3 cellular contexts compared by ENCODE assay signal in the genomic region with DNA sequence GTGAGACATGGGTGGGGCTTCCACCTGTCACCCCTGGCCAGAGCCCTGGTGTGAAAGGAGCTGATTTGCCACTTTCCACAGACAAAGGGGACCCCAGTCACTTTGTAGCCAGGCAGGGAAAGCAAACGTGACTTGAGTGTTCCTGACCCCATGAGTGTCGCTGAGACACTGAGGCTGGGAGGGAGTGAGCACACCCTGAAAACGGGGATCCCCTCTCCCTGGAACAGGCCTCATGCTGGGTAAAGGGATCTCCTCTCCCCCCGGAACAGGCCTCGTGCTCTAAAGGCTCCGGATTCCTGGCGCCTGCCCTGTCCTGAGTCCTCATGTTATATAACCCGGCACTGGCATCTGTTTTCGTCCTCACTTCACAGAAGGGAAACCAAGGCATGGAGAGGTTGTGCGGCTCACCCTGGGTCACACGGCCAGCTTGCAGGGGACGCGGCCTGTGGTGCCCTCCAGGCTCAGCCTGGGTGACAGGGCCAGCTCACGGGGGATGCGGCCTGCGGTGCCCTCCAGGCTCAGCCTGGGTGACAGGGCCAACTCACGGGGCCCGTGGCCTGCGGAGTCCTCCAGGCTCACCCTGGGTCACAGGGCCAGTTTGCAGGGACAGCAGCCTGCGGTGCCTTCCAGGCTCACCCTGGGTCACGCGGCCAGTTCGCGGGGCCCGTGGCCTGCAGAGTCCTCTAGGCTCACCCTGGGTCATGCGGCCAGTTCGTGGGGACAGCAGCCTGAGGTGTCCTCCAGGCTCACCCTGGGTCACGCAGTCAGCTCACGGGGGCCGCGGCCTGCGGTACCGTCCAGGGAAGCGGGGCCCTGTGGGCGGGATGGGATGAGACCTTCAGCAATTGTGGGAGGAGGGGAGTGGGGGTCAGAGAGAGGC.
TF ChIP-seq lines count a peak whose summit lies in the region.

No MANE protein-coding gene starts in this region.

TF ChIP-seq in SK-N-SH, 30 proteins besides CTCF, POLR2A, EP300 and RAD21 (continued from another document and continues in another):
- TF ChIP-seq YY1 (IDR thresholded peaks at IDR 0.05; ENCODE audit: low read depth): no peak
- no peak for TF ChIP-seq RCOR1 (IDR thresholded peaks at IDR 0.05; ENCODE audit: low read length)
- TF ChIP-seq, protein P1, sequence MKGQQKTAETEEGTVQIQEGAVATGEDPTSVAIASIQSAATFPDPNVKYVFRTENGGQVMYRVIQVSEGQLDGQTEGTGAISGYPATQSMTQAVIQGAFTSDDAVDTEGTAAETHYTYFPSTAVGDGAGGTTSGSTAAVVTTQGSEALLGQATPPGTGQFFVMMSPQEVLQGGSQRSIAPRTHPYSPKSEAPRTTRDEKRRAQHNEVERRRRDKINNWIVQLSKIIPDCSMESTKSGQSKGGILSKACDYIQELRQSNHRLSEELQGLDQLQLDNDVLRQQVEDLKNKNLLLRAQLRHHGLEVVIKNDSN (IDR thresholded peaks at IDR 0.05; ENCODE audit: borderline replicate concordance, low read depth): no peak
- no peak for TF ChIP-seq FOSL2 (IDR thresholded peaks at IDR 0.05; ENCODE audit: borderline replicate concordance, low read depth)
- TF ChIP-seq, protein P2, sequence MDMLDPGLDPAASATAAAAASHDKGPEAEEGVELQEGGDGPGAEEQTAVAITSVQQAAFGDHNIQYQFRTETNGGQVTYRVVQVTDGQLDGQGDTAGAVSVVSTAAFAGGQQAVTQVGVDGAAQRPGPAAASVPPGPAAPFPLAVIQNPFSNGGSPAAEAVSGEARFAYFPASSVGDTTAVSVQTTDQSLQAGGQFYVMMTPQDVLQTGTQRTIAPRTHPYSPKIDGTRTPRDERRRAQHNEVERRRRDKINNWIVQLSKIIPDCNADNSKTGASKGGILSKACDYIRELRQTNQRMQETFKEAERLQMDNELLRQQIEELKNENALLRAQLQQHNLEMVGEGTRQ (IDR thresholded peaks at IDR 0.05; ENCODE audit: borderline replicate concordance, low read depth, low read length): no peak
- no peak for TF ChIP-seq FOXJ3 (CRISPR knock-in tag; IDR thresholded peaks at IDR 0.05)
- TF ChIP-seq RXRA (IDR thresholded peaks at IDR 0.05; ENCODE audit: borderline replicate concordance, low read depth): no peak
- no peak for TF ChIP-seq NRF1 (IDR thresholded peaks at IDR 0.05; ENCODE audit: low read depth, low read length)
- TF ChIP-seq TAF1 (IDR thresholded peaks at IDR 0.05; ENCODE audit: borderline replicate concordance, low read depth, low read length): no peak
- no peak for TF ChIP-seq ELF1 (IDR thresholded peaks at IDR 0.05)
- TF ChIP-seq, protein P3, sequence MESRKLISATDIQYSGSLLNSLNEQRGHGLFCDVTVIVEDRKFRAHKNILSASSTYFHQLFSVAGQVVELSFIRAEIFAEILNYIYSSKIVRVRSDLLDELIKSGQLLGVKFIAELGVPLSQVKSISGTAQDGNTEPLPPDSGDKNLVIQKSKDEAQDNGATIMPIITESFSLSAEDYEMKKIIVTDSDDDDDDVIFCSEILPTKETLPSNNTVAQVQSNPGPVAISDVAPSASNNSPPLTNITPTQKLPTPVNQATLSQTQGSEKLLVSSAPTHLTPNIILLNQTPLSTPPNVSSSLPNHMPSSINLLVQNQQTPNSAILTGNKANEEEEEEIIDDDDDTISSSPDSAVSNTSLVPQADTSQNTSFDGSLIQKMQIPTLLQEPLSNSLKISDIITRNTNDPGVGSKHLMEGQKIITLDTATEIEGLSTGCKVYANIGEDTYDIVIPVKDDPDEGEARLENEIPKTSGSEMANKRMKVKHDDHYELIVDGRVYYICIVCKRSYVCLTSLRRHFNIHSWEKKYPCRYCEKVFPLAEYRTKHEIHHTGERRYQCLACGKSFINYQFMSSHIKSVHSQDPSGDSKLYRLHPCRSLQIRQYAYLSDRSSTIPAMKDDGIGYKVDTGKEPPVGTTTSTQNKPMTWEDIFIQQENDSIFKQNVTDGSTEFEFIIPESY (IDR thresholded peaks at IDR 0.05; ENCODE audit: borderline replicate concordance, low read depth): no peak
- TF ChIP-seq, protein P4, sequence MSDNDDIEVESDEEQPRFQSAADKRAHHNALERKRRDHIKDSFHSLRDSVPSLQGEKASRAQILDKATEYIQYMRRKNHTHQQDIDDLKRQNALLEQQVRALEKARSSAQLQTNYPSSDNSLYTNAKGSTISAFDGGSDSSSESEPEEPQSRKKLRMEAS (IDR thresholded peaks at IDR 0.05; ENCODE audit: low read depth): no peak
- no peak for TF ChIP-seq SMC3 (IDR thresholded peaks at IDR 0.05; ENCODE audit: low read depth, low read length)

TF ChIP-seq in SK-N-SH treated with all-trans-retinoic acid at 6 μM for 48 hours, 23 proteins besides CTCF, POLR2A, EP300 and RAD21 (continued from another document):
- TF ChIP-seq, protein P5, sequence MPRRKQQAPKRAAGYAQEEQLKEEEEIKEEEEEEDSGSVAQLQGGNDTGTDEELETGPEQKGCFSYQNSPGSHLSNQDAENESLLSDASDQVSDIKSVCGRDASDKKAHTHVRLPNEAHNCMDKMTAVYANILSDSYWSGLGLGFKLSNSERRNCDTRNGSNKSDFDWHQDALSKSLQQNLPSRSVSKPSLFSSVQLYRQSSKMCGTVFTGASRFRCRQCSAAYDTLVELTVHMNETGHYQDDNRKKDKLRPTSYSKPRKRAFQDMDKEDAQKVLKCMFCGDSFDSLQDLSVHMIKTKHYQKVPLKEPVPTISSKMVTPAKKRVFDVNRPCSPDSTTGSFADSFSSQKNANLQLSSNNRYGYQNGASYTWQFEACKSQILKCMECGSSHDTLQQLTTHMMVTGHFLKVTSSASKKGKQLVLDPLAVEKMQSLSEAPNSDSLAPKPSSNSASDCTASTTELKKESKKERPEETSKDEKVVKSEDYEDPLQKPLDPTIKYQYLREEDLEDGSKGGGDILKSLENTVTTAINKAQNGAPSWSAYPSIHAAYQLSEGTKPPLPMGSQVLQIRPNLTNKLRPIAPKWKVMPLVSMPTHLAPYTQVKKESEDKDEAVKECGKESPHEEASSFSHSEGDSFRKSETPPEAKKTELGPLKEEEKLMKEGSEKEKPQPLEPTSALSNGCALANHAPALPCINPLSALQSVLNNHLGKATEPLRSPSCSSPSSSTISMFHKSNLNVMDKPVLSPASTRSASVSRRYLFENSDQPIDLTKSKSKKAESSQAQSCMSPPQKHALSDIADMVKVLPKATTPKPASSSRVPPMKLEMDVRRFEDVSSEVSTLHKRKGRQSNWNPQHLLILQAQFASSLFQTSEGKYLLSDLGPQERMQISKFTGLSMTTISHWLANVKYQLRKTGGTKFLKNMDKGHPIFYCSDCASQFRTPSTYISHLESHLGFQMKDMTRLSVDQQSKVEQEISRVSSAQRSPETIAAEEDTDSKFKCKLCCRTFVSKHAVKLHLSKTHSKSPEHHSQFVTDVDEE (CRISPR knock-in tag; IDR thresholded peaks at IDR 0.05): no peak
- TF ChIP-seq BACH2 (CRISPR knock-in tag; IDR thresholded peaks at IDR 0.05; ENCODE audit: borderline replicate concordance) (no peak), ZNF565 (CRISPR knock-in tag; conservative IDR thresholded peaks at IDR 0.05; ENCODE audit: low read depth) (no peak), CSDC2 (CRISPR knock-in tag; IDR thresholded peaks at IDR 0.05) (no peak), ZNF70 (CRISPR knock-in tag; IDR thresholded peaks at IDR 0.05) (no peak), OSR1 (CRISPR knock-in tag; IDR thresholded peaks at IDR 0.05) (no peak)
- TF ChIP-seq, protein P6, sequence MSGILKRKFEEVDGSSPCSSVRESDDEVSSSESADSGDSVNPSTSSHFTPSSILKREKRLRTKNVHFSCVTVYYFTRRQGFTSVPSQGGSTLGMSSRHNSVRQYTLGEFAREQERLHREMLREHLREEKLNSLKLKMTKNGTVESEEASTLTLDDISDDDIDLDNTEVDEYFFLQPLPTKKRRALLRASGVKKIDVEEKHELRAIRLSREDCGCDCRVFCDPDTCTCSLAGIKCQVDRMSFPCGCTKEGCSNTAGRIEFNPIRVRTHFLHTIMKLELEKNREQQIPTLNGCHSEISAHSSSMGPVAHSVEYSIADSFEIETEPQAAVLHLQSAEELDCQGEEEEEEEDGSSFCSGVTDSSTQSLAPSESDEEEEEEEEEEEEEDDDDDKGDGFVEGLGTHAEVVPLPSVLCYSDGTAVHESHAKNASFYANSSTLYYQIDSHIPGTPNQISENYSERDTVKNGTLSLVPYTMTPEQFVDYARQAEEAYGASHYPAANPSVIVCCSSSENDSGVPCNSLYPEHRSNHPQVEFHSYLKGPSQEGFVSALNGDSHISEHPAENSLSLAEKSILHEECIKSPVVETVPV (CRISPR knock-in tag; IDR thresholded peaks at IDR 0.05): no peak
- TF ChIP-seq, protein P7, sequence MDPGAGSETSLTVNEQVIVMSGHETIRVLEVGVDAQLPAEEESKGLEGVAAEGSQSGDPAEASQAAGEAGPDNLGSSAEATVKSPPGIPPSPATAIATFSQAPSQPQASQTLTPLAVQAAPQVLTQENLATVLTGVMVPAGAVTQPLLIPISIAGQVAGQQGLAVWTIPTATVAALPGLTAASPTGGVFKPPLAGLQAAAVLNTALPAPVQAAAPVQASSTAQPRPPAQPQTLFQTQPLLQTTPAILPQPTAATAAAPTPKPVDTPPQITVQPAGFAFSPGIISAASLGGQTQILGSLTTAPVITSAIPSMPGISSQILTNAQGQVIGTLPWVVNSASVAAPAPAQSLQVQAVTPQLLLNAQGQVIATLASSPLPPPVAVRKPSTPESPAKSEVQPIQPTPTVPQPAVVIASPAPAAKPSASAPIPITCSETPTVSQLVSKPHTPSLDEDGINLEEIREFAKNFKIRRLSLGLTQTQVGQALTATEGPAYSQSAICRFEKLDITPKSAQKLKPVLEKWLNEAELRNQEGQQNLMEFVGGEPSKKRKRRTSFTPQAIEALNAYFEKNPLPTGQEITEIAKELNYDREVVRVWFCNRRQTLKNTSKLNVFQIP (CRISPR knock-in tag; IDR thresholded peaks at IDR 0.05; ENCODE audit: borderline replicate concordance, low read depth): no peak
TF ChIP-seq in SK-N-SH treated with all-trans-retinoic acid at 6 μM for 48 hours: peak in this region for 0.

TF ChIP-seq in HepG2, 621 proteins besides CTCF, POLR2A, EP300 and RAD21 (continued from another document and continues in another):
- TF ChIP-seq, protein P8, sequence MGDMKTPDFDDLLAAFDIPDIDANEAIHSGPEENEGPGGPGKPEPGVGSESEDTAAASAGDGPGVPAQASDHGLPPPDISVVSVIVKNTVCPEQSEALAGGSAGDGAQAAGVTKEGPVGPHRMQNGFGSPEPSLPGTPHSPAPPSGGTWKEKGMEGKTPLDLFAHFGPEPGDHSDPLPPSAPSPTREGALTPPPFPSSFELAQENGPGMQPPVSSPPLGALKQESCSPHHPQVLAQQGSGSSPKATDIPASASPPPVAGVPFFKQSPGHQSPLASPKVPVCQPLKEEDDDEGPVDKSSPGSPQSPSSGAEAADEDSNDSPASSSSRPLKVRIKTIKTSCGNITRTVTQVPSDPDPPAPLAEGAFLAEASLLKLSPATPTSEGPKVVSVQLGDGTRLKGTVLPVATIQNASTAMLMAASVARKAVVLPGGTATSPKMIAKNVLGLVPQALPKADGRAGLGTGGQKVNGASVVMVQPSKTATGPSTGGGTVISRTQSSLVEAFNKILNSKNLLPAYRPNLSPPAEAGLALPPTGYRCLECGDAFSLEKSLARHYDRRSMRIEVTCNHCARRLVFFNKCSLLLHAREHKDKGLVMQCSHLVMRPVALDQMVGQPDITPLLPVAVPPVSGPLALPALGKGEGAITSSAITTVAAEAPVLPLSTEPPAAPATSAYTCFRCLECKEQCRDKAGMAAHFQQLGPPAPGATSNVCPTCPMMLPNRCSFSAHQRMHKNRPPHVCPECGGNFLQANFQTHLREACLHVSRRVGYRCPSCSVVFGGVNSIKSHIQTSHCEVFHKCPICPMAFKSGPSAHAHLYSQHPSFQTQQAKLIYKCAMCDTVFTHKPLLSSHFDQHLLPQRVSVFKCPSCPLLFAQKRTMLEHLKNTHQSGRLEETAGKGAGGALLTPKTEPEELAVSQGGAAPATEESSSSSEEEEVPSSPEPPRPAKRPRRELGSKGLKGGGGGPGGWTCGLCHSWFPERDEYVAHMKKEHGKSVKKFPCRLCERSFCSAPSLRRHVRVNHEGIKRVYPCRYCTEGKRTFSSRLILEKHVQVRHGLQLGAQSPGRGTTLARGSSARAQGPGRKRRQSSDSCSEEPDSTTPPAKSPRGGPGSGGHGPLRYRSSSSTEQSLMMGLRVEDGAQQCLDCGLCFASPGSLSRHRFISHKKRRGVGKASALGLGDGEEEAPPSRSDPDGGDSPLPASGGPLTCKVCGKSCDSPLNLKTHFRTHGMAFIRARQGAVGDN (CRISPR knock-in tag; IDR thresholded peaks at IDR 0.05): no peak
- TF ChIP-seq GATAD1 (CRISPR knock-in tag; IDR thresholded peaks at IDR 0.05): no peak
- TF ChIP-seq, protein P9, sequence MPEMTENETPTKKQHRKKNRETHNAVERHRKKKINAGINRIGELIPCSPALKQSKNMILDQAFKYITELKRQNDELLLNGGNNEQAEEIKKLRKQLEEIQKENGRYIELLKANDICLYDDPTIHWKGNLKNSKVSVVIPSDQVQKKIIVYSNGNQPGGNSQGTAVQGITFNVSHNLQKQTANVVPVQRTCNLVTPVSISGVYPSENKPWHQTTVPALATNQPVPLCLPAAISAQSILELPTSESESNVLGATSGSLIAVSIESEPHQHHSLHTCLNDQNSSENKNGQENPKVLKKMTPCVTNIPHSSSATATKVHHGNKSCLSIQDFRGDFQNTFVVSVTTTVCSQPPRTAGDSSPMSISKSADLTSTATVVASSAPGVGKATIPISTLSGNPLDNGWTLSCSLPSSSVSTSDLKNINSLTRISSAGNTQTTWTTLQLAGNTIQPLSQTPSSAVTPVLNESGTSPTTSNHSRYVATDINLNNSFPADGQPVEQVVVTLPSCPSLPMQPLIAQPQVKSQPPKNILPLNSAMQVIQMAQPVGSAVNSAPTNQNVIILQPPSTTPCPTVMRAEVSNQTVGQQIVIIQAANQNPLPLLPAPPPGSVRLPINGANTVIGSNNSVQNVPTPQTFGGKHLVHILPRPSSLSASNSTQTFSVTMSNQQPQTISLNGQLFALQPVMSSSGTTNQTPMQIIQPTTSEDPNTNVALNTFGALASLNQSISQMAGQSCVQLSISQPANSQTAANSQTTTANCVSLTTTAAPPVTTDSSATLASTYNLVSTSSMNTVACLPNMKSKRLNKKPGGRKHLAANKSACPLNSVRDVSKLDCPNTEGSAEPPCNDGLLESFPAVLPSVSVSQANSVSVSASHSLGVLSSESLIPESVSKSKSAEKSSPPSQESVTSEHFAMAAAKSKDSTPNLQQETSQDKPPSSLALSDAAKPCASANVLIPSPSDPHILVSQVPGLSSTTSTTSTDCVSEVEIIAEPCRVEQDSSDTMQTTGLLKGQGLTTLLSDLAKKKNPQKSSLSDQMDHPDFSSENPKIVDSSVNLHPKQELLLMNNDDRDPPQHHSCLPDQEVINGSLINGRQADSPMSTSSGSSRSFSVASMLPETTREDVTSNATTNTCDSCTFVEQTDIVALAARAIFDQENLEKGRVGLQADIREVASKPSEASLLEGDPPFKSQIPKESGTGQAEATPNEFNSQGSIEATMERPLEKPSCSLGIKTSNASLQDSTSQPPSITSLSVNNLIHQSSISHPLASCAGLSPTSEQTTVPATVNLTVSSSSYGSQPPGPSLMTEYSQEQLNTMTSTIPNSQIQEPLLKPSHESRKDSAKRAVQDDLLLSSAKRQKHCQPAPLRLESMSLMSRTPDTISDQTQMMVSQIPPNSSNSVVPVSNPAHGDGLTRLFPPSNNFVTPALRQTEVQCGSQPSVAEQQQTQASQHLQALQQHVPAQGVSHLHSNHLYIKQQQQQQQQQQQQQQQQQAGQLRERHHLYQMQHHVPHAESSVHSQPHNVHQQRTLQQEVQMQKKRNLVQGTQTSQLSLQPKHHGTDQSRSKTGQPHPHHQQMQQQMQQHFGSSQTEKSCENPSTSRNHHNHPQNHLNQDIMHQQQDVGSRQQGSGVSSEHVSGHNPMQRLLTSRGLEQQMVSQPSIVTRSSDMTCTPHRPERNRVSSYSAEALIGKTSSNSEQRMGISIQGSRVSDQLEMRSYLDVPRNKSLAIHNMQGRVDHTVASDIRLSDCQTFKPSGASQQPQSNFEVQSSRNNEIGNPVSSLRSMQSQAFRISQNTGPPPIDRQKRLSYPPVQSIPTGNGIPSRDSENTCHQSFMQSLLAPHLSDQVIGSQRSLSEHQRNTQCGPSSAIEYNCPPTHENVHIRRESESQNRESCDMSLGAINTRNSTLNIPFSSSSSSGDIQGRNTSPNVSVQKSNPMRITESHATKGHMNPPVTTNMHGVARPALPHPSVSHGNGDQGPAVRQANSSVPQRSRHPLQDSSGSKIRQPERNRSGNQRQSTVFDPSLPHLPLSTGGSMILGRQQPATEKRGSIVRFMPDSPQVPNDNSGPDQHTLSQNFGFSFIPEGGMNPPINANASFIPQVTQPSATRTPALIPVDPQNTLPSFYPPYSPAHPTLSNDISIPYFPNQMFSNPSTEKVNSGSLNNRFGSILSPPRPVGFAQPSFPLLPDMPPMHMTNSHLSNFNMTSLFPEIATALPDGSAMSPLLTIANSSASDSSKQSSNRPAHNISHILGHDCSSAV (CRISPR knock-in tag; IDR thresholded peaks at IDR 0.05; ENCODE audit: borderline replicate concordance): no peak
